In genomic region chr5:80963966-80964481, GRCh38 we compare ENCODE assay signal across 1 cellular context.
TF ChIP-seq lines count a peak whose summit lies in the region.

No MANE protein-coding gene starts in this region.

TF ChIP-seq in WTC11, 78 proteins besides CTCF, POLR2A, EP300 and RAD21 (continued from another document):
- TF ChIP-seq, protein P1, sequence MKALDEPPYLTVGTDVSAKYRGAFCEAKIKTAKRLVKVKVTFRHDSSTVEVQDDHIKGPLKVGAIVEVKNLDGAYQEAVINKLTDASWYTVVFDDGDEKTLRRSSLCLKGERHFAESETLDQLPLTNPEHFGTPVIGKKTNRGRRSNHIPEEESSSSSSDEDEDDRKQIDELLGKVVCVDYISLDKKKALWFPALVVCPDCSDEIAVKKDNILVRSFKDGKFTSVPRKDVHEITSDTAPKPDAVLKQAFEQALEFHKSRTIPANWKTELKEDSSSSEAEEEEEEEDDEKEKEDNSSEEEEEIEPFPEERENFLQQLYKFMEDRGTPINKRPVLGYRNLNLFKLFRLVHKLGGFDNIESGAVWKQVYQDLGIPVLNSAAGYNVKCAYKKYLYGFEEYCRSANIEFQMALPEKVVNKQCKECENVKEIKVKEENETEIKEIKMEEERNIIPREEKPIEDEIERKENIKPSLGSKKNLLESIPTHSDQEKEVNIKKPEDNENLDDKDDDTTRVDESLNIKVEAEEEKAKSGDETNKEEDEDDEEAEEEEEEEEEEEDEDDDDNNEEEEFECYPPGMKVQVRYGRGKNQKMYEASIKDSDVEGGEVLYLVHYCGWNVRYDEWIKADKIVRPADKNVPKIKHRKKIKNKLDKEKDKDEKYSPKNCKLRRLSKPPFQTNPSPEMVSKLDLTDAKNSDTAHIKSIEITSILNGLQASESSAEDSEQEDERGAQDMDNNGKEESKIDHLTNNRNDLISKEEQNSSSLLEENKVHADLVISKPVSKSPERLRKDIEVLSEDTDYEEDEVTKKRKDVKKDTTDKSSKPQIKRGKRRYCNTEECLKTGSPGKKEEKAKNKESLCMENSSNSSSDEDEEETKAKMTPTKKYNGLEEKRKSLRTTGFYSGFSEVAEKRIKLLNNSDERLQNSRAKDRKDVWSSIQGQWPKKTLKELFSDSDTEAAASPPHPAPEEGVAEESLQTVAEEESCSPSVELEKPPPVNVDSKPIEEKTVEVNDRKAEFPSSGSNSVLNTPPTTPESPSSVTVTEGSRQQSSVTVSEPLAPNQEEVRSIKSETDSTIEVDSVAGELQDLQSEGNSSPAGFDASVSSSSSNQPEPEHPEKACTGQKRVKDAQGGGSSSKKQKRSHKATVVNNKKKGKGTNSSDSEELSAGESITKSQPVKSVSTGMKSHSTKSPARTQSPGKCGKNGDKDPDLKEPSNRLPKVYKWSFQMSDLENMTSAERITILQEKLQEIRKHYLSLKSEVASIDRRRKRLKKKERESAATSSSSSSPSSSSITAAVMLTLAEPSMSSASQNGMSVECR (CRISPR knock-in tag; IDR thresholded peaks at IDR 0.05; ENCODE audit: borderline replicate concordance) = no peak
- TF ChIP-seq, protein P2, sequence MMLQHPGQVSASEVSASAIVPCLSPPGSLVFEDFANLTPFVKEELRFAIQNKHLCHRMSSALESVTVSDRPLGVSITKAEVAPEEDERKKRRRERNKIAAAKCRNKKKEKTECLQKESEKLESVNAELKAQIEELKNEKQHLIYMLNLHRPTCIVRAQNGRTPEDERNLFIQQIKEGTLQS (CRISPR knock-in tag; conservative IDR thresholded peaks at IDR 0.05) = no peak
- no peak for TF ChIP-seq TCF7 (CRISPR knock-in tag; IDR thresholded peaks at IDR 0.05; ENCODE audit: low read depth)
- no peak for TF ChIP-seq CREB1 (CRISPR knock-in tag; IDR thresholded peaks at IDR 0.05)
- no peak for TF ChIP-seq ZBTB21 (CRISPR knock-in tag; IDR thresholded peaks at IDR 0.05; ENCODE audit: borderline replicate concordance)
- no peak for TF ChIP-seq HMGA2 (CRISPR knock-in tag; IDR thresholded peaks at IDR 0.05)
- TF ChIP-seq, protein P3, sequence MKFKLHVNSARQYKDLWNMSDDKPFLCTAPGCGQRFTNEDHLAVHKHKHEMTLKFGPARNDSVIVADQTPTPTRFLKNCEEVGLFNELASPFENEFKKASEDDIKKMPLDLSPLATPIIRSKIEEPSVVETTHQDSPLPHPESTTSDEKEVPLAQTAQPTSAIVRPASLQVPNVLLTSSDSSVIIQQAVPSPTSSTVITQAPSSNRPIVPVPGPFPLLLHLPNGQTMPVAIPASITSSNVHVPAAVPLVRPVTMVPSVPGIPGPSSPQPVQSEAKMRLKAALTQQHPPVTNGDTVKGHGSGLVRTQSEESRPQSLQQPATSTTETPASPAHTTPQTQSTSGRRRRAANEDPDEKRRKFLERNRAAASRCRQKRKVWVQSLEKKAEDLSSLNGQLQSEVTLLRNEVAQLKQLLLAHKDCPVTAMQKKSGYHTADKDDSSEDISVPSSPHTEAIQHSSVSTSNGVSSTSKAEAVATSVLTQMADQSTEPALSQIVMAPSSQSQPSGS (CRISPR knock-in tag; IDR thresholded peaks at IDR 0.05; ENCODE audit: borderline replicate concordance, low read depth) = no peak
- TF ChIP-seq, protein P4, sequence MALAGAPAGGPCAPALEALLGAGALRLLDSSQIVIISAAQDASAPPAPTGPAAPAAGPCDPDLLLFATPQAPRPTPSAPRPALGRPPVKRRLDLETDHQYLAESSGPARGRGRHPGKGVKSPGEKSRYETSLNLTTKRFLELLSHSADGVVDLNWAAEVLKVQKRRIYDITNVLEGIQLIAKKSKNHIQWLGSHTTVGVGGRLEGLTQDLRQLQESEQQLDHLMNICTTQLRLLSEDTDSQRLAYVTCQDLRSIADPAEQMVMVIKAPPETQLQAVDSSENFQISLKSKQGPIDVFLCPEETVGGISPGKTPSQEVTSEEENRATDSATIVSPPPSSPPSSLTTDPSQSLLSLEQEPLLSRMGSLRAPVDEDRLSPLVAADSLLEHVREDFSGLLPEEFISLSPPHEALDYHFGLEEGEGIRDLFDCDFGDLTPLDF (CRISPR knock-in tag; IDR thresholded peaks at IDR 0.05) = no peak
- TF ChIP-seq FOXK1 (CRISPR knock-in tag; IDR thresholded peaks at IDR 0.05) = no peak
- TF ChIP-seq ZNF219 (CRISPR knock-in tag; IDR thresholded peaks at IDR 0.05; ENCODE audit: borderline replicate concordance) = no peak
- TF ChIP-seq, protein P5, sequence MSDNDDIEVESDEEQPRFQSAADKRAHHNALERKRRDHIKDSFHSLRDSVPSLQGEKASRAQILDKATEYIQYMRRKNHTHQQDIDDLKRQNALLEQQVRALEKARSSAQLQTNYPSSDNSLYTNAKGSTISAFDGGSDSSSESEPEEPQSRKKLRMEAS (CRISPR knock-in tag; IDR thresholded peaks at IDR 0.05) = no peak
